ENCODE assay signal across 26 cellular contexts in the genomic region with DNA sequence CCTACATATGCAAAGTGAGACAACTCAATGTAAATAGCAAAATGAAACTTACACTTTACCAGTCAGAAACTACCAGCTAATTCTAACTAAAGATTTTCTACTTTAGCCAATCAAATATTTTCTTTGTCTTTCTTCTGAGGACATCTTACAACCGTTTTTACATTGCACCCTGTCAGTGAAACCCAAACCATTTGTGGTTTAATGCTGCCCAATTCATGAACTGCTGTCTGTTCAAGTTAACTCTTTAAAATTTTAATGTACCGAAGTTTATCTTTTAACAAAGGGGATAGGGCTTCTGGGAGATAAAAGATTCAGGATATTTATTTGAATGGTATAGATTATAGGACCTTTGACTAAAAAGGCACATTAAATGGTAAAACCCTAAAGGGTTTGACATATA.
"Had no signal": no experiment of that assay in that cellular context is flagged by ENCODE, and none has a peak within 500 bp of the region (broad histone marks: within the 10 kb centered on the region; RNA-seq: fewer than 3 reads in every experiment).

No MANE protein-coding gene starts in this region.

- H3K27ac Mint-ChIP-seq: naive B cell; naive thymus-derived CD8-positive, alpha-beta T cell; natural killer cell treated with Interleukin-12 subunit alpha and Interleukin-12 subunit beta and Interleukin-15 and Interleukin-18, amount 100 ng/mL, for 72 hours; neural progenitor cell; stimulated activated effector memory CD8-positive, alpha-beta T cell treated with anti-CD3 and anti-CD28 coated beads, Interleukin-12 subunit alpha, Interleukin-12 subunit beta, amount 100 ng/mL, for 72 hours; stimulated activated naive B cell treated with anti-CD40 and anti-IgM and Interleukin-4, amounts not matched to agents 10 μg/mL and 1 μg/mL and 100 μg/mL, for 72 hours; stimulated activated naive CD8-positive, alpha-beta T cell treated with anti-CD3 and anti-CD28 coated beads, Interleukin-15, Interleukin-2, amounts not matched to agents 100 ng/mL and 50 ng/mL, for 24 hours; type B pancreatic cell had no signal

- H3K27me3 Mint-ChIP-seq: naive B cell; stimulated activated naive B cell treated with anti-CD40 and anti-IgM and Interleukin-4, amounts not matched to agents 10 μg/mL and 1 μg/mL and 100 μg/mL, for 72 hours had no signal

- H3K9me3 ChIP-seq: ovary, prostate gland, right lobe of liver, sigmoid colon, stomach, thoracic aorta, thyroid gland, transverse colon, upper lobe of right lung, uterus had no signal

- ATAC-seq: naive thymus-derived CD8-positive, alpha-beta T cell; natural killer cell treated with Interleukin-12 subunit alpha and Interleukin-12 subunit beta and Interleukin-15 and Interleukin-18, amount 100 ng/mL, for 72 hours; right cardiac atrium; right lobe of liver; stimulated activated effector memory CD8-positive, alpha-beta T cell treated with anti-CD3 and anti-CD28 coated beads, Interleukin-12 subunit alpha, Interleukin-12 subunit beta, amount 100 ng/mL, for 72 hours; stimulated activated naive B cell treated with anti-CD40 and anti-IgM and Interleukin-4, amounts not matched to agents 10 μg/mL and 1 μg/mL and 100 μg/mL, for 72 hours; upper lobe of right lung had no signal

- H3K4me1 Mint-ChIP-seq: naive B cell; naive thymus-derived CD8-positive, alpha-beta T cell; stimulated activated effector memory CD8-positive, alpha-beta T cell treated with anti-CD3 and anti-CD28 coated beads, Interleukin-12 subunit alpha, Interleukin-12 subunit beta, amount 100 ng/mL, for 72 hours had no signal

- H3K4me3 ChIP-seq: neural progenitor cell, ovary, prostate gland, right lobe of liver, sigmoid colon, stomach, thoracic aorta, thyroid gland, transverse colon, upper lobe of right lung, uterus had no signal

- H3K36me3 ChIP-seq: neural progenitor cell, ovary, prostate gland, right lobe of liver, sigmoid colon, stomach, thoracic aorta, thyroid gland, transverse colon, upper lobe of right lung, uterus had no signal

- DNase-seq: naive B cell; naive thymus-derived CD8-positive, alpha-beta T cell; occipital lobe; ovary; right cardiac atrium; right lobe of liver; sigmoid colon; small intestine; stimulated activated CD4-positive, alpha-beta T cell treated with anti-CD3 and anti-CD28 coated beads, Interleukin-15, amount 100 ng/mL, for 24 hours; stimulated activated CD4-positive, alpha-beta T cell treated with anti-CD3 and anti-CD28 coated beads, Interleukin-2, amount 100 ng/mL, for 24 hours; stimulated activated CD4-positive, alpha-beta T cell treated with anti-CD3 and anti-CD28 coated beads, Interleukin-2, amount 100 ng/mL, for 48 hours; stimulated activated CD4-positive, alpha-beta T cell treated with anti-CD3 and anti-CD28 coated beads, Interleukin-4, amount 100 ng/mL, for 24 hours; stimulated activated naive B cell treated with anti-CD40 and anti-IgM and Interleukin-4, amounts not matched to agents 10 μg/mL and 1 μg/mL and 100 μg/mL, for 72 hours; stimulated activated naive CD4-positive, alpha-beta T cell treated with Interleukin-2 at 50 U/mL for 16 hours; stomach; thyroid gland; transverse colon; upper lobe of right lung; uterus had no signal

- H3K27me3 ChIP-seq: neural progenitor cell, ovary, right lobe of liver, sigmoid colon, stomach, thyroid gland, transverse colon, upper lobe of right lung, uterus had no signal

- H3K4me3 Mint-ChIP-seq: naive B cell; naive thymus-derived CD8-positive, alpha-beta T cell; natural killer cell treated with Interleukin-12 subunit alpha and Interleukin-12 subunit beta and Interleukin-15 and Interleukin-18, amount 100 ng/mL, for 72 hours; neural progenitor cell; stimulated activated effector memory CD8-positive, alpha-beta T cell treated with anti-CD3 and anti-CD28 coated beads, Interleukin-12 subunit alpha, Interleukin-12 subunit beta, amount 100 ng/mL, for 72 hours; stimulated activated naive B cell treated with anti-CD40 and anti-IgM and Interleukin-4, amounts not matched to agents 10 μg/mL and 1 μg/mL and 100 μg/mL, for 72 hours; stimulated activated naive CD8-positive, alpha-beta T cell treated with anti-CD3 and anti-CD28 coated beads, Interleukin-15, Interleukin-2, amounts not matched to agents 100 ng/mL and 50 ng/mL, for 24 hours; type B pancreatic cell had no signal

- FAIRE-seq: small intestine had no signal

- H3K9me3 Mint-ChIP-seq: natural killer cell treated with Interleukin-12 subunit alpha and Interleukin-12 subunit beta and Interleukin-15 and Interleukin-18, amount 100 ng/mL, for 72 hours; neural progenitor cell; stimulated activated effector memory CD8-positive, alpha-beta T cell treated with anti-CD3 and anti-CD28 coated beads, Interleukin-12 subunit alpha, Interleukin-12 subunit beta, amount 100 ng/mL, for 72 hours; stimulated activated naive B cell treated with anti-CD40 and anti-IgM and Interleukin-4, amounts not matched to agents 10 μg/mL and 1 μg/mL and 100 μg/mL, for 72 hours; stimulated activated naive CD8-positive, alpha-beta T cell treated with anti-CD3 and anti-CD28 coated beads, Interleukin-15, Interleukin-2, amounts not matched to agents 100 ng/mL and 50 ng/mL, for 24 hours had no signal

- H3K36me3 Mint-ChIP-seq: natural killer cell treated with Interleukin-12 subunit alpha and Interleukin-12 subunit beta and Interleukin-15 and Interleukin-18, amount 100 ng/mL, for 72 hours; neural progenitor cell; stimulated activated effector memory CD8-positive, alpha-beta T cell treated with anti-CD3 and anti-CD28 coated beads, Interleukin-12 subunit alpha, Interleukin-12 subunit beta, amount 100 ng/mL, for 72 hours; stimulated activated naive B cell treated with anti-CD40 and anti-IgM and Interleukin-4, amounts not matched to agents 10 μg/mL and 1 μg/mL and 100 μg/mL, for 72 hours; type B pancreatic cell had no signal

- H3K4me1 ChIP-seq: prostate gland, right lobe of liver, sigmoid colon, stomach, thyroid gland, transverse colon, upper lobe of right lung, uterus had no signal

- H3K27ac ChIP-seq: neural progenitor cell, ovary, prostate gland, right lobe of liver, sigmoid colon, stomach, thyroid gland, transverse colon, upper lobe of right lung, uterus had no signal
